3 cellular contexts compared by ENCODE assay signal in the genomic region with DNA sequence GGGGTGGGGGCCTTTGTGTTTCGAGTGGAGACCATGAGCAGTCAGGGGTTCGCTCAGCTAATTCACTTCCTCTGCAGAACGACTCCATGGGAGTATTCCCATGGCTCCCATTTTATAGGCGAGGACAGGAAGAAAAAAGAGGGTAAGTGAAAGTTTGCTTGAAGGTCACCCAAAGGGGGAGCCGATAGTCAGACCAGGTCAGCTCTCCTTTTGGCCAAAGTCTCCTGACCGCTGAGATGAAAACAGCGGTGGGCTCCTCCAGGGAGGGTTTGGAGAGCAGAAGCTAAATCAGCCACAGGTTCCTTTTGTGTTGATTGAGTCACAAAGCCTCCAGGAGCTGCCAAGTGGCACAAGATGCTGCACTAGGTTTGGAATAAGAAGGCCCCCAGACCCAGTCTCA.
TF ChIP-seq lines count a peak whose summit lies in the region.

No MANE protein-coding gene starts in this region.

TF ChIP-seq in IMR-90, 13 proteins besides CTCF, POLR2A, EP300 and RAD21:
- TF ChIP-seq, protein P1, sequence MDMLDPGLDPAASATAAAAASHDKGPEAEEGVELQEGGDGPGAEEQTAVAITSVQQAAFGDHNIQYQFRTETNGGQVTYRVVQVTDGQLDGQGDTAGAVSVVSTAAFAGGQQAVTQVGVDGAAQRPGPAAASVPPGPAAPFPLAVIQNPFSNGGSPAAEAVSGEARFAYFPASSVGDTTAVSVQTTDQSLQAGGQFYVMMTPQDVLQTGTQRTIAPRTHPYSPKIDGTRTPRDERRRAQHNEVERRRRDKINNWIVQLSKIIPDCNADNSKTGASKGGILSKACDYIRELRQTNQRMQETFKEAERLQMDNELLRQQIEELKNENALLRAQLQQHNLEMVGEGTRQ (IDR thresholded peaks at IDR 0.05; ENCODE audit: low read depth, low read length), result no peak
- TF ChIP-seq MXI1 (IDR thresholded peaks at IDR 0.05; ENCODE audit: borderline replicate concordance, low read depth, low read length) (no peak), MAFK (IDR thresholded peaks at IDR 0.05; ENCODE audit: low read depth, low read length) (no peak), BHLHE40 (IDR thresholded peaks at IDR 0.05; ENCODE audit: low read depth, low read length) (no peak)

TF ChIP-seq in H1, 55 proteins besides CTCF, POLR2A, EP300 and RAD21:
- no peak for TF ChIP-seq ASH2L (IDR thresholded peaks at IDR 0.05; ENCODE audit: low read length)
- TF ChIP-seq RXRA (IDR thresholded peaks at IDR 0.05; ENCODE audit: insufficient read depth, low read depth, low read length), result no peak
- TF ChIP-seq BACH1 (IDR thresholded peaks at IDR 0.05; ENCODE audit: low read length), result no peak
TF ChIP-seq in H1: peak in this region for 0.

TF ChIP-seq in HepG2, 621 proteins besides CTCF, POLR2A, EP300 and RAD21:
- TF ChIP-seq, protein P2, sequence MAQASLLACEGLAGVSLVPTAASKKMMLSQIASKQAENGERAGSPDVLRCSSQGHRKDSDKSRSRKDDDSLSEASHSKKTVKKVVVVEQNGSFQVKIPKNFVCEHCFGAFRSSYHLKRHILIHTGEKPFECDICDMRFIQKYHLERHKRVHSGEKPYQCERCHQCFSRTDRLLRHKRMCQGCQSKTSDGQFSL (CRISPR knock-in tag; IDR thresholded peaks at IDR 0.05), result no peak
- TF ChIP-seq SKI (IDR thresholded peaks at IDR 0.05; ENCODE audit: partially characterized antibody) (no peak), ZSCAN29 (CRISPR knock-in tag; conservative IDR thresholded peaks at IDR 0.05) (no peak), CHCHD3 (CRISPR knock-in tag; IDR thresholded peaks at IDR 0.05) (no peak), GATAD1 (CRISPR knock-in tag; IDR thresholded peaks at IDR 0.05) (no peak), ZC3H13 (CRISPR knock-in tag; IDR thresholded peaks at IDR 0.05) (no peak), NFIB (CRISPR knock-in tag; IDR thresholded peaks at IDR 0.05; ENCODE audit: borderline replicate concordance) (no peak), JUNB (CRISPR knock-in tag; IDR thresholded peaks at IDR 0.05; ENCODE audit: borderline replicate concordance) (no peak), NR2C2 (CRISPR knock-in tag; IDR thresholded peaks at IDR 0.05; ENCODE audit: borderline replicate concordance) (no peak), NFYC (CRISPR knock-in tag; IDR thresholded peaks at IDR 0.05) (no peak), ZNF552 (CRISPR knock-in tag; IDR thresholded peaks at IDR 0.05; ENCODE audit: borderline replicate concordance) (no peak), HNRNPLL (IDR thresholded peaks at IDR 0.05; ENCODE audit: low read depth, low read length, poor library complexity, severe bottlenecking) (no peak), SMC3 (IDR thresholded peaks at IDR 0.05; ENCODE audit: low read length) (no peak)
- TF ChIP-seq, protein P3, sequence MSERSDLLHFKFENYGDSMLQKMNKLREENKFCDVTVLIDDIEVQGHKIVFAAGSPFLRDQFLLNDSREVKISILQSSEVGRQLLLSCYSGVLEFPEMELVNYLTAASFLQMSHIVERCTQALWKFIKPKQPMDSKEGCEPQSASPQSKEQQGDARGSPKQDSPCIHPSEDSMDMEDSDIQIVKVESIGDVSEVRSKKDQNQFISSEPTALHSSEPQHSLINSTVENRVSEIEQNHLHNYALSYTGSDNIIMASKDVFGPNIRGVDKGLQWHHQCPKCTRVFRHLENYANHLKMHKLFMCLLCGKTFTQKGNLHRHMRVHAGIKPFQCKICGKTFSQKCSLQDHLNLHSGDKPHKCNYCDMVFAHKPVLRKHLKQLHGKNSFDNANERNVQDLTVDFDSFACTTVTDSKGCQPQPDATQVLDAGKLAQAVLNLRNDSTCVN (CRISPR knock-in tag; IDR thresholded peaks at IDR 0.05; ENCODE audit: borderline replicate concordance), result no peak
- TF ChIP-seq, protein P4, sequence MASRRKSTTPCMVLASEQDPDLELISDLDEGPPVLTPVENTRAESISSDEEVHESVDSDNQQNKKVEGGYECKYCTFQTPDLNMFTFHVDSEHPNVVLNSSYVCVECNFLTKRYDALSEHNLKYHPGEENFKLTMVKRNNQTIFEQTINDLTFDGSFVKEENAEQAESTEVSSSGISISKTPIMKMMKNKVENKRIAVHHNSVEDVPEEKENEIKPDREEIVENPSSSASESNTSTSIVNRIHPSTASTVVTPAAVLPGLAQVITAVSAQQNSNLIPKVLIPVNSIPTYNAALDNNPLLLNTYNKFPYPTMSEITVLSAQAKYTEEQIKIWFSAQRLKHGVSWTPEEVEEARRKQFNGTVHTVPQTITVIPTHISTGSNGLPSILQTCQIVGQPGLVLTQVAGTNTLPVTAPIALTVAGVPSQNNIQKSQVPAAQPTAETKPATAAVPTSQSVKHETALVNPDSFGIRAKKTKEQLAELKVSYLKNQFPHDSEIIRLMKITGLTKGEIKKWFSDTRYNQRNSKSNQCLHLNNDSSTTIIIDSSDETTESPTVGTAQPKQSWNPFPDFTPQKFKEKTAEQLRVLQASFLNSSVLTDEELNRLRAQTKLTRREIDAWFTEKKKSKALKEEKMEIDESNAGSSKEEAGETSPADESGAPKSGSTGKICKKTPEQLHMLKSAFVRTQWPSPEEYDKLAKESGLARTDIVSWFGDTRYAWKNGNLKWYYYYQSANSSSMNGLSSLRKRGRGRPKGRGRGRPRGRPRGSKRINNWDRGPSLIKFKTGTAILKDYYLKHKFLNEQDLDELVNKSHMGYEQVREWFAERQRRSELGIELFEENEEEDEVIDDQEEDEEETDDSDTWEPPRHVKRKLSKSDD (CRISPR knock-in tag; IDR thresholded peaks at IDR 0.05; ENCODE audit: low read depth), result no peak
- TF ChIP-seq, protein P5, sequence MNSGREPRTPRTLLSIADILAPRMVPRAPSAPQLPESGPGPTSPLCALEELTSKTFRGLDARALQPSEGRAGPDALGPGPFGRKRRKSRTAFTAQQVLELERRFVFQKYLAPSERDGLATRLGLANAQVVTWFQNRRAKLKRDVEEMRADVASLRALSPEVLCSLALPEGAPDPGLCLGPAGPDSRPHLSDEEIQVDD (CRISPR knock-in tag; IDR thresholded peaks at IDR 0.05; ENCODE audit: borderline replicate concordance), result no peak
- TF ChIP-seq, protein P6, sequence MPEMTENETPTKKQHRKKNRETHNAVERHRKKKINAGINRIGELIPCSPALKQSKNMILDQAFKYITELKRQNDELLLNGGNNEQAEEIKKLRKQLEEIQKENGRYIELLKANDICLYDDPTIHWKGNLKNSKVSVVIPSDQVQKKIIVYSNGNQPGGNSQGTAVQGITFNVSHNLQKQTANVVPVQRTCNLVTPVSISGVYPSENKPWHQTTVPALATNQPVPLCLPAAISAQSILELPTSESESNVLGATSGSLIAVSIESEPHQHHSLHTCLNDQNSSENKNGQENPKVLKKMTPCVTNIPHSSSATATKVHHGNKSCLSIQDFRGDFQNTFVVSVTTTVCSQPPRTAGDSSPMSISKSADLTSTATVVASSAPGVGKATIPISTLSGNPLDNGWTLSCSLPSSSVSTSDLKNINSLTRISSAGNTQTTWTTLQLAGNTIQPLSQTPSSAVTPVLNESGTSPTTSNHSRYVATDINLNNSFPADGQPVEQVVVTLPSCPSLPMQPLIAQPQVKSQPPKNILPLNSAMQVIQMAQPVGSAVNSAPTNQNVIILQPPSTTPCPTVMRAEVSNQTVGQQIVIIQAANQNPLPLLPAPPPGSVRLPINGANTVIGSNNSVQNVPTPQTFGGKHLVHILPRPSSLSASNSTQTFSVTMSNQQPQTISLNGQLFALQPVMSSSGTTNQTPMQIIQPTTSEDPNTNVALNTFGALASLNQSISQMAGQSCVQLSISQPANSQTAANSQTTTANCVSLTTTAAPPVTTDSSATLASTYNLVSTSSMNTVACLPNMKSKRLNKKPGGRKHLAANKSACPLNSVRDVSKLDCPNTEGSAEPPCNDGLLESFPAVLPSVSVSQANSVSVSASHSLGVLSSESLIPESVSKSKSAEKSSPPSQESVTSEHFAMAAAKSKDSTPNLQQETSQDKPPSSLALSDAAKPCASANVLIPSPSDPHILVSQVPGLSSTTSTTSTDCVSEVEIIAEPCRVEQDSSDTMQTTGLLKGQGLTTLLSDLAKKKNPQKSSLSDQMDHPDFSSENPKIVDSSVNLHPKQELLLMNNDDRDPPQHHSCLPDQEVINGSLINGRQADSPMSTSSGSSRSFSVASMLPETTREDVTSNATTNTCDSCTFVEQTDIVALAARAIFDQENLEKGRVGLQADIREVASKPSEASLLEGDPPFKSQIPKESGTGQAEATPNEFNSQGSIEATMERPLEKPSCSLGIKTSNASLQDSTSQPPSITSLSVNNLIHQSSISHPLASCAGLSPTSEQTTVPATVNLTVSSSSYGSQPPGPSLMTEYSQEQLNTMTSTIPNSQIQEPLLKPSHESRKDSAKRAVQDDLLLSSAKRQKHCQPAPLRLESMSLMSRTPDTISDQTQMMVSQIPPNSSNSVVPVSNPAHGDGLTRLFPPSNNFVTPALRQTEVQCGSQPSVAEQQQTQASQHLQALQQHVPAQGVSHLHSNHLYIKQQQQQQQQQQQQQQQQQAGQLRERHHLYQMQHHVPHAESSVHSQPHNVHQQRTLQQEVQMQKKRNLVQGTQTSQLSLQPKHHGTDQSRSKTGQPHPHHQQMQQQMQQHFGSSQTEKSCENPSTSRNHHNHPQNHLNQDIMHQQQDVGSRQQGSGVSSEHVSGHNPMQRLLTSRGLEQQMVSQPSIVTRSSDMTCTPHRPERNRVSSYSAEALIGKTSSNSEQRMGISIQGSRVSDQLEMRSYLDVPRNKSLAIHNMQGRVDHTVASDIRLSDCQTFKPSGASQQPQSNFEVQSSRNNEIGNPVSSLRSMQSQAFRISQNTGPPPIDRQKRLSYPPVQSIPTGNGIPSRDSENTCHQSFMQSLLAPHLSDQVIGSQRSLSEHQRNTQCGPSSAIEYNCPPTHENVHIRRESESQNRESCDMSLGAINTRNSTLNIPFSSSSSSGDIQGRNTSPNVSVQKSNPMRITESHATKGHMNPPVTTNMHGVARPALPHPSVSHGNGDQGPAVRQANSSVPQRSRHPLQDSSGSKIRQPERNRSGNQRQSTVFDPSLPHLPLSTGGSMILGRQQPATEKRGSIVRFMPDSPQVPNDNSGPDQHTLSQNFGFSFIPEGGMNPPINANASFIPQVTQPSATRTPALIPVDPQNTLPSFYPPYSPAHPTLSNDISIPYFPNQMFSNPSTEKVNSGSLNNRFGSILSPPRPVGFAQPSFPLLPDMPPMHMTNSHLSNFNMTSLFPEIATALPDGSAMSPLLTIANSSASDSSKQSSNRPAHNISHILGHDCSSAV (CRISPR knock-in tag; IDR thresholded peaks at IDR 0.05; ENCODE audit: borderline replicate concordance), result no peak
- TF ChIP-seq, protein P7, sequence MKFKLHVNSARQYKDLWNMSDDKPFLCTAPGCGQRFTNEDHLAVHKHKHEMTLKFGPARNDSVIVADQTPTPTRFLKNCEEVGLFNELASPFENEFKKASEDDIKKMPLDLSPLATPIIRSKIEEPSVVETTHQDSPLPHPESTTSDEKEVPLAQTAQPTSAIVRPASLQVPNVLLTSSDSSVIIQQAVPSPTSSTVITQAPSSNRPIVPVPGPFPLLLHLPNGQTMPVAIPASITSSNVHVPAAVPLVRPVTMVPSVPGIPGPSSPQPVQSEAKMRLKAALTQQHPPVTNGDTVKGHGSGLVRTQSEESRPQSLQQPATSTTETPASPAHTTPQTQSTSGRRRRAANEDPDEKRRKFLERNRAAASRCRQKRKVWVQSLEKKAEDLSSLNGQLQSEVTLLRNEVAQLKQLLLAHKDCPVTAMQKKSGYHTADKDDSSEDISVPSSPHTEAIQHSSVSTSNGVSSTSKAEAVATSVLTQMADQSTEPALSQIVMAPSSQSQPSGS (CRISPR knock-in tag; IDR thresholded peaks at IDR 0.05), result no peak
- TF ChIP-seq, protein P8, sequence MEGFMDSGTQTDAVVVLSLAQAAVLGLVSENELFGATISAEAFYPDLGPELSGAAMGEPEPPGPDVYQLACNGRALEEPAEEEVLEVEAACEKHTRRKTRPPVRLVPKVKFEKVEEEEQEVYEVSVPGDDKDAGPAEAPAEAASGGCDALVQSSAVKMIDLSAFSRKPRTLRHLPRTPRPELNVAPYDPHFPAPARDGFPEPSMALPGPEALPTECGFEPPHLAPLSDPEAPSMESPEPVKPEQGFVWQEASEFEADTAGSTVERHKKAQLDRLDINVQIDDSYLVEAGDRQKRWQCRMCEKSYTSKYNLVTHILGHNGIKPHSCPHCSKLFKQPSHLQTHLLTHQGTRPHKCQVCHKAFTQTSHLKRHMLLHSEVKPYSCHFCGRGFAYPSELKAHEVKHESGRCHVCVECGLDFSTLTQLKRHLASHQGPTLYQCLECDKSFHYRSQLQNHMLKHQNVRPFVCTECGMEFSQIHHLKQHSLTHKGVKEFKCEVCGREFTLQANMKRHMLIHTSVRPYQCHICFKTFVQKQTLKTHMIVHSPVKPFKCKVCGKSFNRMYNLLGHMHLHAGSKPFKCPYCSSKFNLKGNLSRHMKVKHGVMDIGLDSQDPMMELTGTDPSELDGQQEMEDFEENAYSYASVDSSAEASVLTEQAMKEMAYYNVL (CRISPR knock-in tag; IDR thresholded peaks at IDR 0.05; ENCODE audit: borderline replicate concordance), result no peak
- TF ChIP-seq, protein P9, sequence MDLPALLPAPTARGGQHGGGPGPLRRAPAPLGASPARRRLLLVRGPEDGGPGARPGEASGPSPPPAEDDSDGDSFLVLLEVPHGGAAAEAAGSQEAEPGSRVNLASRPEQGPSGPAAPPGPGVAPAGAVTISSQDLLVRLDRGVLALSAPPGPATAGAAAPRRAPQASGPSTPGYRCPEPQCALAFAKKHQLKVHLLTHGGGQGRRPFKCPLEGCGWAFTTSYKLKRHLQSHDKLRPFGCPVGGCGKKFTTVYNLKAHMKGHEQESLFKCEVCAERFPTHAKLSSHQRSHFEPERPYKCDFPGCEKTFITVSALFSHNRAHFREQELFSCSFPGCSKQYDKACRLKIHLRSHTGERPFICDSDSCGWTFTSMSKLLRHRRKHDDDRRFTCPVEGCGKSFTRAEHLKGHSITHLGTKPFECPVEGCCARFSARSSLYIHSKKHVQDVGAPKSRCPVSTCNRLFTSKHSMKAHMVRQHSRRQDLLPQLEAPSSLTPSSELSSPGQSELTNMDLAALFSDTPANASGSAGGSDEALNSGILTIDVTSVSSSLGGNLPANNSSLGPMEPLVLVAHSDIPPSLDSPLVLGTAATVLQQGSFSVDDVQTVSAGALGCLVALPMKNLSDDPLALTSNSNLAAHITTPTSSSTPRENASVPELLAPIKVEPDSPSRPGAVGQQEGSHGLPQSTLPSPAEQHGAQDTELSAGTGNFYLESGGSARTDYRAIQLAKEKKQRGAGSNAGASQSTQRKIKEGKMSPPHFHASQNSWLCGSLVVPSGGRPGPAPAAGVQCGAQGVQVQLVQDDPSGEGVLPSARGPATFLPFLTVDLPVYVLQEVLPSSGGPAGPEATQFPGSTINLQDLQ (CRISPR knock-in tag; IDR thresholded peaks at IDR 0.05), result no peak
